8 cellular contexts compared by ENCODE assay signal in genomic region chr17:68399638-68400403, GRCh38. TPM values are rescaled to one million over a fixed set of nuclear protein-coding genes. Genes with fewer than 3 reads are reported as not detected.
DNase-seq lines count a peak whose midpoint lies in the region; ATAC-seq and TF ChIP-seq lines count a peak whose summit lies in the region.

No MANE protein-coding gene starts in this region.

- 84 to 87% methylated on average over 18 to 19 of the region's 19 CpGs for WGBS in endodermal cell (ENCODE audit: insufficient coverage in 1 of 2, insufficient read length in 1 of 2), 2 experiments

- no peak overlapping the region for H3K9ac ChIP-seq in endodermal cell (ENCODE audit: extremely low read depth, low read length, poor library complexity, severe bottlenecking)

- peak overlapping the region; percentile 63 for H3K27ac Mint-ChIP-seq in T-helper 2 cell treated with Interferon-gamma antibody and Interleukin-4, amounts not matched to agents 5 μg/mL and 100 μg/mL, for 36 hours
- H3K27ac Mint-ChIP-seq in endodermal cell = no peak overlapping the region

- peak; percentile 70 for DNase-seq in H4 (ENCODE audit: low spot score)
- DNase-seq in T-helper 2 cell treated with Interferon-gamma antibody and Interleukin-4, amounts not matched to agents 5 μg/mL and 100 μg/mL, for 36 hours (ENCODE audit: low spot score) = peak; percentile 49
- DNase-seq in endodermal cell = peak; percentile 52
- peak; percentile 32 for DNase-seq in stimulated activated CD4-positive, alpha-beta T cell treated with anti-CD3 and anti-CD28 coated beads, Interleukin-2, amount 100 ng/mL, for 4 hours (ENCODE audit: low read depth)
- DNase-seq in HUDEP-2 (lab: John Stamatoyannopoulos, UW; ENCODE audit: unreplicated experiment in 76 of 76) = no peak
- DNase-seq in HuH-7 (ENCODE audit: low spot score) = no peak

- peaks cover 36% of the 10 kb centered on the region for H3K36me3 Mint-ChIP-seq in T-helper 2 cell treated with Interferon-gamma antibody and Interleukin-4, amounts not matched to agents 5 μg/mL and 100 μg/mL, for 36 hours (ENCODE audit: low read depth)
- H3K36me3 Mint-ChIP-seq in endodermal cell (ENCODE audit: low read depth) = no peaks in the 10 kb centered on the region

- peaks cover 31% of the 10 kb centered on the region for H3K4me1 Mint-ChIP-seq in T-helper 2 cell treated with Interferon-gamma antibody and Interleukin-4, amounts not matched to agents 5 μg/mL and 100 μg/mL, for 36 hours (ENCODE audit: low read depth)
- peaks cover 6% of the 10 kb centered on the region for H3K4me1 Mint-ChIP-seq in endodermal cell

- H3K27ac ChIP-seq in endodermal cell (ENCODE audit: low read depth, low read length) = no peak overlapping the region

- no peaks in the 10 kb centered on the region for H3K27me3 ChIP-seq in endodermal cell (ENCODE audit: control insufficient read depth, insufficient read depth, low read length, poor library complexity, severe bottlenecking)

- H3K36me3 ChIP-seq in endodermal cell (ENCODE audit: control insufficient read depth, insufficient read depth, low read length) = no peaks in the 10 kb centered on the region

- ATAC-seq in HG03457 (IDR thresholded peaks at IDR 0.05; ENCODE audit: unreplicated experiment) (no peak), HG02610 (IDR thresholded peaks at IDR 0.05; ENCODE audit: unreplicated experiment) (no peak)

- peak overlapping the region; percentile 32 for H3K4me3 Mint-ChIP-seq in T-helper 2 cell treated with Interferon-gamma antibody and Interleukin-4, amounts not matched to agents 5 μg/mL and 100 μg/mL, for 36 hours
- H3K4me3 Mint-ChIP-seq in endodermal cell = no peak overlapping the region

- H3K4me3 ChIP-seq in endodermal cell (ENCODE audit: low read length) = no peak overlapping the region

- no peaks in the 10 kb centered on the region for H3K9me3 ChIP-seq in endodermal cell (ENCODE audit: control insufficient read depth, low read length)

- H3K9me3 Mint-ChIP-seq in T-helper 2 cell treated with Interferon-gamma antibody and Interleukin-4, amounts not matched to agents 5 μg/mL and 100 μg/mL, for 36 hours = peaks cover 14% of the 10 kb centered on the region
- peaks cover 11% of the 10 kb centered on the region for H3K9me3 Mint-ChIP-seq in endodermal cell

- no peak for TF ChIP-seq CTCF in endodermal cell (conservative IDR thresholded peaks at IDR 0.05)

- no peaks in the 10 kb centered on the region for H3K27me3 Mint-ChIP-seq in T-helper 2 cell treated with Interferon-gamma antibody and Interleukin-4, amounts not matched to agents 5 μg/mL and 100 μg/mL, for 36 hours (ENCODE audit: low read depth)
- H3K27me3 Mint-ChIP-seq in endodermal cell (ENCODE audit: insufficient read depth) = peaks cover 1% of the 10 kb centered on the region

- no peaks in the 10 kb centered on the region for H3K4me1 ChIP-seq in endodermal cell (ENCODE audit: control insufficient read depth, insufficient read depth, low read length)

RNA-seq across cellular contexts. Expression of gene WIPI1, which starts 57.5 kb away (rescaled TPM):
- total RNA-seq in H4 (2014; rRNA removed; shearing (Covaris generic)) = 66.0 and 70.8 TPM in 2 replicates
- total RNA-seq in endodermal cell = 10 to 100 TPM; 32.0 to 39.5 TPM
- 21.5 TPM for polyA plus RNA-seq in endodermal cell (2013, experiment 1 of 2)
- 26.3 TPM for polyA plus RNA-seq in endodermal cell (2013, experiment 2 of 2)

Comparison
In these comparisons a context has a peak if more than half of its experiments do, and no peak if none do; other contexts are left out.
1. DNase-seq: peak in H4 (single experiment), T-helper 2 cell treated with Interferon-gamma antibody and Interleukin-4, amounts not matched to agents 5 μg/mL and 100 μg/mL, for 36 hours (single experiment), endodermal cell (single experiment) and stimulated activated CD4-positive, alpha-beta T cell treated with anti-CD3 and anti-CD28 coated beads, Interleukin-2, amount 100 ng/mL, for 4 hours (single experiment); none in HUDEP-2 (0 of 76) and HuH-7 (single experiment).